In genomic region chr9:72947987-72948465, GRCh38 we compare ENCODE assay signal across 19 cellular contexts. TPM values are rescaled to one million over a fixed set of nuclear protein-coding genes. Genes with fewer than 3 reads are reported as not detected.
DNase-seq lines count a peak whose midpoint lies in the region; ATAC-seq and TF ChIP-seq lines count a peak whose summit lies in the region.
"Had no signal": no experiment of that assay in that cellular context is flagged by ENCODE, and none has a peak within 500 bp of the region (broad histone marks: within the 10 kb centered on the region; RNA-seq: fewer than 3 reads in every experiment).

No MANE protein-coding gene starts in this region.

- POLR2A ChIA-PET in GM10248 (lab: Yijun Ruan, JAX), result no interaction called here

- peak; percentile 19 to 34 for ATAC-seq in lower lobe of right lung
- ATAC-seq in thoracic aorta (ENCODE audit: insufficient number of reproducible peaks, low FRiP score, low read depth), result no peak
- no peak for ATAC-seq in GM19467 (IDR thresholded peaks at IDR 0.05; ENCODE audit: unreplicated experiment)
- ATAC-seq in GM18868 (IDR thresholded peaks at IDR 0.05; ENCODE audit: unreplicated experiment), result no peak
- ATAC-seq in HG03159 (IDR thresholded peaks at IDR 0.05; ENCODE audit: unreplicated experiment), result no peak
- ATAC-seq: esophagus mucosa; stimulated activated effector memory CD8-positive, alpha-beta T cell treated with anti-CD3 and anti-CD28 coated beads, Interleukin-12 subunit alpha, Interleukin-12 subunit beta, amount 100 ng/mL, for 72 hours had no signal

- no peaks in the 10 kb centered on the region for H3K27me3 ChIP-seq in colonic mucosa
- H3K27me3 ChIP-seq in lower lobe of right lung (ENCODE audit: low read depth), result no peaks in the 10 kb centered on the region
- H3K27me3 ChIP-seq in thoracic aorta (replicated peaks; ENCODE audit: insufficient read depth), result no peaks in the 10 kb centered on the region

- H3K36me3 ChIP-seq in colonic mucosa, result no peaks in the 10 kb centered on the region
- no peaks in the 10 kb centered on the region for H3K36me3 ChIP-seq in lower lobe of right lung
- no peaks in the 10 kb centered on the region for H3K36me3 ChIP-seq in thoracic aorta

- intact Hi-C loops in colonic mucosa (cut with DNase I), result no loop called here
- intact Hi-C loops in lower lobe of right lung (cut with DNase I), result no loop called here

- H3K27ac ChIP-seq in colonic mucosa (peak overlapping the region; percentile 25), lower lobe of right lung (peak overlapping the region; percentile 46), thoracic aorta (peak overlapping the region; percentile 62 to 90)

- DNase-seq in NCI-H1417 treated with DMSO at 0.1 percent for 48 hours (lab: John Stamatoyannopoulos, UW) (peak; percentile 6), colonic mucosa (no peak), lower lobe of right lung (no peak), thoracic aorta (ENCODE audit: low spot score) (no peak), GM10248 (ENCODE audit: extremely low spot score) (no peak)
- DNase-seq: activated naive CD8-positive, alpha-beta T cell treated with anti-CD3 and anti-CD28 coated beads, Interleukin-2, amount 10 ng/mL, durations not matched to agents 7 days and 5 days; CD4-positive, CD25-positive, alpha-beta regulatory T cell; Karpas-422; midbrain; NCI-H2107; SK-N-SH; stimulated activated CD4-positive, alpha-beta T cell treated with anti-CD3 and anti-CD28 coated beads, Interleukin-4, amount 100 ng/mL, for 1 hour had no signal

- H3K4me3 ChIP-seq in colonic mucosa (no peak overlapping the region), lower lobe of right lung (peak overlapping the region; percentile 45), thoracic aorta (peak overlapping the region; percentile 76)

- TF ChIP-seq CTCF in colonic mucosa (IDR thresholded peaks at IDR 0.05) (no peak), lower lobe of right lung (IDR thresholded peaks at IDR 0.05) (no peak), thoracic aorta (IDR thresholded peaks at IDR 0.05) (no peak), GM10248 (IDR thresholded peaks at IDR 0.05; ENCODE audit: control extremely low read depth, extremely low read depth, low read depth, missing control alignments) (no peak)

- peak overlapping the region in 1 of 2 donors; percentile 62 for H3K9ac ChIP-seq in colonic mucosa (ENCODE audit: low read depth in 2 of 2, low read length in 2 of 2)
- H3K9ac ChIP-seq: SK-N-SH had no signal

- H3K4me1 ChIP-seq in colonic mucosa (no peaks in the 10 kb centered on the region), lower lobe of right lung (peaks cover 41% of the 10 kb centered on the region), thoracic aorta (ENCODE audit: control insufficient read depth in 1 of 2, low read depth in 2 of 2) (peaks cover 33 to 46% of the 10 kb centered on the region in 2 donors)

- CTCF ChIA-PET in GM10248 (lab: Yijun Ruan, JAX), result interaction anchor here (0.9 to 1.3 kb wide), 2 partner anchors 9 to 11 kb away, joined by 3 read pairs; no protein-coding TSS in a partner anchor

- no peaks in the 10 kb centered on the region for H3K9me3 ChIP-seq in colonic mucosa
- H3K9me3 ChIP-seq in lower lobe of right lung, result no peaks in the 10 kb centered on the region
- H3K9me3 ChIP-seq in thoracic aorta, result no peaks in the 10 kb centered on the region
- H3K9me3 ChIP-seq: SK-N-SH had no signal

RNA-seq across cellular contexts. Expression of gene ALDH1A1, which starts 4.8 kb away (rescaled TPM):
- total RNA-seq in colonic mucosa, result 100 to 1,000 TPM in 1 of 2 donors, 10 to 100 TPM in 1; 61.3 to 102 TPM
- 238 TPM for total RNA-seq in lower lobe of right lung
- total RNA-seq in thoracic aorta, result 100 to 1,000 TPM; 101 to 196 TPM
- total RNA-seq: G401, OCI-LY7 had no signal

Comparison
In these comparisons a context has a peak if more than half of its experiments do, and no peak if none do; other contexts are left out.
1. H3K27ac ChIP-seq: peak in every context shown above with its lines; median percentile 76 in thoracic aorta; 46 in lower lobe of right lung; 25 in colonic mucosa.
2. ATAC-seq: peak in lower lobe of right lung (2 of 2); none in thoracic aorta (single experiment), GM19467 (single experiment), GM18868 (single experiment) and HG03159 (single experiment).